ENCODE assay signal across 29 cellular contexts in genomic region chr6:130262008-130262407, GRCh38. TPM values are rescaled to one million over a fixed set of nuclear protein-coding genes. Genes with fewer than 3 reads are reported as not detected.
DNase-seq lines count a peak whose midpoint lies in the region; ATAC-seq, FAIRE-seq and TF ChIP-seq lines count a peak whose summit lies in the region.
"Had no signal": no experiment of that assay in that cellular context is flagged by ENCODE, and none has a peak within 500 bp of the region (broad histone marks: within the 10 kb centered on the region; RNA-seq: fewer than 3 reads in every experiment).

No MANE protein-coding gene starts in this region.

- H3K36me3 Mint-ChIP-seq in activated T-cell treated with anti-CD3 and anti-CD28 coated beads, Interleukin-2, amount 50 U/mL, for 4 hours (ENCODE audit: insufficient read depth): peaks cover 5% of the 10 kb centered on the region
- no peaks in the 10 kb centered on the region for H3K36me3 Mint-ChIP-seq in activated CD8-positive, alpha-beta T cell treated with anti-CD3 and anti-CD28 coated beads for 36 hours (ENCODE audit: low read depth)
- no peaks in the 10 kb centered on the region for H3K36me3 Mint-ChIP-seq in natural killer cell

- H3K27ac ChIP-seq in small intestine (ENCODE audit: low read depth in 1 of 2, low read length in 1 of 2): no peak overlapping the region
- H3K27ac ChIP-seq: BLaER1, HL-60, RWPE1 had no signal

- intact Hi-C loops in activated CD8-positive, alpha-beta T cell treated with anti-CD3 and anti-CD28 coated beads for 36 hours (cut with micrococcal nuclease): no loop called here
- intact Hi-C loops in natural killer cell (cut with micrococcal nuclease): loop anchor here (5.0 kb wide), 1 partner anchor 40 kb away; the partner anchor contains the start of gene SAMD3
- intact Hi-C loops in left cardiac atrium (cut with DNase I): no loop called here

- no peak for FAIRE-seq in small intestine (lab: Jason Lieb, UNC)
- FAIRE-seq: urothelium cell line had no signal

- H3K4me3 ChIP-seq in GM12865 (ENCODE audit: low read depth, low read length) (peak overlapping the region; percentile 63), small intestine (ENCODE audit: low read depth in 1 of 2, low read length in 2 of 2) (no peak overlapping the region)
- H3K4me3 ChIP-seq: BLaER1, smooth muscle cell had no signal

- H3K4me3 Mint-ChIP-seq in activated T-cell treated with anti-CD3 and anti-CD28 coated beads, Interleukin-2, amount 50 U/mL, for 4 hours: peak overlapping the region; percentile 85
- H3K4me3 Mint-ChIP-seq in activated CD8-positive, alpha-beta T cell treated with anti-CD3 and anti-CD28 coated beads for 36 hours: peak overlapping the region; percentile 63
- H3K4me3 Mint-ChIP-seq in natural killer cell: peak overlapping the region; percentile 92

- 46 to 71% (median 56%) methylated on average over 2 of the region's 2 CpGs for WGBS in small intestine, 3 donors

- no peak for DNase-seq in activated T-cell treated with anti-CD3 and anti-CD28 coated beads, Interleukin-2, amount 50 U/mL, for 4 hours
- no peak for DNase-seq in activated T-cell treated with anti-CD3 and anti-CD28 coated beads, Interleukin-2, amount 50 U/mL, for 48 hours
- DNase-seq in GM12865 (ENCODE audit: low read depth): no peak
- no peak for DNase-seq in activated CD8-positive, alpha-beta T cell treated with anti-CD3 and anti-CD28 coated beads for 36 hours
- no peak for DNase-seq in natural killer cell
- no peak for DNase-seq in left cardiac atrium
- DNase-seq in small intestine: no peak
- no peak for DNase-seq in AG20443 (ENCODE audit: low spot score)
- DNase-seq: activated CD4-positive, alpha-beta T cell treated with anti-CD3 and anti-CD28 coated beads, Interleukin-2, amount 50 U/mL, for 4 hours; activated naive CD8-positive, alpha-beta T cell treated with anti-CD3 and anti-CD28 coated beads, Interleukin-2, amount 10 ng/mL, durations not matched to agents 7 days and 5 days; erythroblast; HCEC 1CT; left colon; mesenchymal stem cell; NCI-H1092 treated with DMSO at 0.1 percent for 48 hours; NCI-H2081; NCI-H345; NCI-H748 treated with DMSO at 0.1 percent for 48 hours; occipital lobe; stimulated activated CD4-positive, alpha-beta T cell treated with anti-CD3 and anti-CD28 coated beads, Interleukin-2, amount 100 ng/mL, for 24 hours; T-helper 9 cell had no signal

- peaks cover 13% of the 10 kb centered on the region for H3K9me3 Mint-ChIP-seq in activated T-cell treated with anti-CD3 and anti-CD28 coated beads, Interleukin-2, amount 50 U/mL, for 4 hours
- H3K9me3 Mint-ChIP-seq in activated CD8-positive, alpha-beta T cell treated with anti-CD3 and anti-CD28 coated beads for 36 hours: peaks cover 10% of the 10 kb centered on the region
- H3K9me3 Mint-ChIP-seq in natural killer cell: no peaks in the 10 kb centered on the region

- H3K27me3 Mint-ChIP-seq in activated T-cell treated with anti-CD3 and anti-CD28 coated beads, Interleukin-2, amount 50 U/mL, for 4 hours (ENCODE audit: low read depth): no peaks in the 10 kb centered on the region
- H3K27me3 Mint-ChIP-seq in activated CD8-positive, alpha-beta T cell treated with anti-CD3 and anti-CD28 coated beads for 36 hours: no peaks in the 10 kb centered on the region
- H3K27me3 Mint-ChIP-seq in natural killer cell (ENCODE audit: low read depth in 2 of 2): no peaks in the 10 kb centered on the region
- H3K27me3 Mint-ChIP-seq: activated naive CD8-positive, alpha-beta T cell treated with anti-CD3 and anti-CD28 coated beads, Interleukin-2, amount 10 ng/mL, durations not matched to agents 7 days and 5 days had no signal

- no peak for TF ChIP-seq CTCF in GM12865 (IDR thresholded peaks at IDR 0.05; ENCODE audit: insufficient read depth, low read depth, low read length, missing control alignments)
- TF ChIP-seq CTCF in activated CD8-positive, alpha-beta T cell treated with anti-CD3 and anti-CD28 coated beads for 36 hours (IDR thresholded peaks at IDR 0.05): no peak
- no peak for TF ChIP-seq CTCF in natural killer cell (IDR thresholded peaks at IDR 0.05)

- no peak for ATAC-seq in activated T-cell treated with anti-CD3 and anti-CD28 coated beads, Interleukin-2, amount 50 U/mL, for 4 hours
- ATAC-seq in activated CD8-positive, alpha-beta T cell treated with anti-CD3 and anti-CD28 coated beads for 36 hours: no peak
- ATAC-seq in natural killer cell (no peak), left cardiac atrium (no peak)
- ATAC-seq: left colon, SK-N-SH treated with all-trans-retinoic acid at 6 μM for 48 hours had no signal

- CTCF ChIA-PET in activated CD8-positive, alpha-beta T cell treated with anti-CD3 and anti-CD28 coated beads for 36 hours (lab: Charles Lee): no interaction called here

- H3K4me1 ChIP-seq in small intestine (ENCODE audit: control insufficient read depth in 2 of 2, insufficient read depth in 1 of 2, low read depth in 1 of 2, low read length in 1 of 2): no peaks in the 10 kb centered on the region

- no peaks in the 10 kb centered on the region for H3K9me3 ChIP-seq in small intestine (ENCODE audit: control insufficient read depth, low read depth)

- POLR2A ChIA-PET in activated CD8-positive, alpha-beta T cell treated with anti-CD3 and anti-CD28 coated beads for 36 hours (lab: Charles Lee): no interaction called here

- no peaks in the 10 kb centered on the region for H3K36me3 ChIP-seq in small intestine (ENCODE audit: control insufficient read depth in 2 of 2, insufficient read depth in 2 of 2, low read length in 2 of 2)

- H3K4me1 Mint-ChIP-seq in activated T-cell treated with anti-CD3 and anti-CD28 coated beads, Interleukin-2, amount 50 U/mL, for 4 hours (ENCODE audit: low read depth): peaks cover 37% of the 10 kb centered on the region
- H3K4me1 Mint-ChIP-seq in activated CD8-positive, alpha-beta T cell treated with anti-CD3 and anti-CD28 coated beads for 36 hours (ENCODE audit: low read depth): peaks cover 16% of the 10 kb centered on the region
- peaks cover 35 to 39% of the 10 kb centered on the region in 2 donors for H3K4me1 Mint-ChIP-seq in natural killer cell

- H3K27ac Mint-ChIP-seq in activated CD8-positive, alpha-beta T cell treated with anti-CD3 and anti-CD28 coated beads for 36 hours: peak overlapping the region; percentile 85
- peak overlapping the region; percentile 87 to 88 for H3K27ac Mint-ChIP-seq in natural killer cell

- no peaks in the 10 kb centered on the region for H3K27me3 ChIP-seq in small intestine (ENCODE audit: control insufficient read depth in 2 of 2, insufficient read depth in 2 of 2, low read length in 2 of 2)
- H3K27me3 ChIP-seq: BLaER1 had no signal

RNA-seq across cellular contexts. Expression of gene SAMD3, which starts 39.3 kb away (rescaled TPM):
- total RNA-seq in activated T-cell treated with anti-CD3 and anti-CD28 coated beads, Interleukin-2, amount 50 U/mL, for 4 hours: 1 to 10 TPM; 2.1 to 2.9 (median 2.2) TPM
- total RNA-seq in activated CD8-positive, alpha-beta T cell treated with anti-CD3 and anti-CD28 coated beads for 36 hours: 1 to 10 TPM; 6.4 to 8.7 TPM
- total RNA-seq in natural killer cell: 100 to 1,000 TPM; 322 to 413 (median 339) TPM
- 1 to 10 TPM in 1 of 2 donors, under 1 TPM in 1; 0.42 to 1.9 TPM for total RNA-seq in left cardiac atrium
- polyA plus RNA-seq in small intestine: 1 to 10 TPM in 2 of 3 donors, under 1 TPM in 1; 0.24 to 3.1 (median 2.4) TPM
- total RNA-seq: A673, renal cortical epithelial cell had no signal

Comparison
In these comparisons a context has a peak if more than half of its experiments do, and no peak if none do; other contexts are left out.
1. RNA of gene SAMD3, which starts 39.3 kb away (total RNA-seq): 322 to 413 TPM in natural killer cell; 6.4 to 8.7 TPM in activated CD8-positive, alpha-beta T cell treated with anti-CD3 and anti-CD28 coated beads for 36 hours, 2.1 to 2.9 TPM in activated T-cell treated with anti-CD3 and anti-CD28 coated beads, Interleukin-2, amount 50 U/mL, for 4 hours and 0.42 to 1.9 TPM in left cardiac atrium; every median in the first group is over 10 times any median in the second.
2. Peak in every context shown above with its lines, with median percentiles within 50 percentile points of each other: H3K4me3 Mint-ChIP-seq.